Comparison of ENCODE assay signal across 17 cellular contexts in genomic region chr7:159046300-159046699, GRCh38.
DNase-seq lines count a peak whose midpoint lies in the region; ATAC-seq and TF ChIP-seq lines count a peak whose summit lies in the region.
"Had no signal": no experiment of that assay in that cellular context is flagged by ENCODE, and none has a peak within 500 bp of the region (broad histone marks: within the 10 kb centered on the region; RNA-seq: fewer than 3 reads in every experiment).

No MANE protein-coding gene starts in this region.

- peaks cover 27% of the 10 kb centered on the region for H3K4me1 Mint-ChIP-seq in activated naive CD4-positive, alpha-beta T cell treated with anti-CD3 and anti-CD28 coated beads, Interleukin-2, amount 10 ng/mL, durations not matched to agents 7 days and 5 days

- no peak overlapping the region for H3K4me3 ChIP-seq in DND-41 (ENCODE audit: low read depth in 1 of 2, low read length in 2 of 2)
- H3K4me3 ChIP-seq in RWPE2 (ENCODE audit: severe bottlenecking): no peak overlapping the region
- H3K4me3 ChIP-seq in esophagus muscularis mucosa: no peak overlapping the region
- H3K4me3 ChIP-seq in brain microvascular endothelial cell (ENCODE audit: low read depth, low read length): no peak overlapping the region
- H3K4me3 ChIP-seq: GM23248 had no signal

- in situ Hi-C loops in brain microvascular endothelial cell (cut with HindIII; ENCODE audit: low pct_ligation_motif_present, low sequenced_read_pairs): no loop called here

- H3K9me3 Mint-ChIP-seq in activated naive CD4-positive, alpha-beta T cell treated with anti-CD3 and anti-CD28 coated beads, Interleukin-2, amount 10 ng/mL, durations not matched to agents 7 days and 5 days: no peaks in the 10 kb centered on the region

- peaks cover 19% of the 10 kb centered on the region for H3K79me2 ChIP-seq in DND-41 (ENCODE audit: insufficient read depth, low read length)

- peaks cover 27% of the 10 kb centered on the region for H3K27me3 Mint-ChIP-seq in activated naive CD4-positive, alpha-beta T cell treated with anti-CD3 and anti-CD28 coated beads, Interleukin-2, amount 10 ng/mL, durations not matched to agents 7 days and 5 days

- H3K4me2 ChIP-seq in DND-41 (ENCODE audit: insufficient read depth, low read length): no peak overlapping the region

- CTCF ChIA-PET in activated naive CD4-positive, alpha-beta T cell treated with anti-CD3 and anti-CD28 coated beads, Interleukin-2, amount 10 ng/mL, durations not matched to agents 7 days and 5 days (lab: Charles Lee): no interaction called here

- H3K4me1 ChIP-seq in DND-41 (ENCODE audit: insufficient read depth, low read length): peaks cover 52% of the 10 kb centered on the region
- H3K4me1 ChIP-seq in RWPE2 (ENCODE audit: insufficient read depth, poor library complexity, severe bottlenecking): no peaks in the 10 kb centered on the region
- peaks cover 0 to 10% (median 2%) of the 10 kb centered on the region in 4 donors for H3K4me1 ChIP-seq in esophagus muscularis mucosa

- intact Hi-C loops in esophagus muscularis mucosa (cut with DNase I): no loop called here

- H3K36me3 ChIP-seq in DND-41 (ENCODE audit: insufficient read depth, low read length): peaks cover 38% of the 10 kb centered on the region
- no peaks in the 10 kb centered on the region for H3K36me3 ChIP-seq in RWPE2 (ENCODE audit: low read depth)
- H3K36me3 ChIP-seq in esophagus muscularis mucosa: peaks cover 0 to 5% (median 0%) of the 10 kb centered on the region in 4 donors
- no peaks in the 10 kb centered on the region for H3K36me3 ChIP-seq in brain microvascular endothelial cell (replicated peaks)

- no peaks in the 10 kb centered on the region for H4K20me1 ChIP-seq in DND-41 (ENCODE audit: insufficient read depth, low read length)

- no peak overlapping the region for H3K9ac ChIP-seq in DND-41 (ENCODE audit: low read depth, low read length)
- H3K9ac ChIP-seq: GM23248 had no signal

- TF ChIP-seq EP300 in esophagus muscularis mucosa (IDR thresholded peaks at IDR 0.05): no peak

- no peak overlapping the region for H3K4me3 Mint-ChIP-seq in activated naive CD4-positive, alpha-beta T cell treated with anti-CD3 and anti-CD28 coated beads, Interleukin-2, amount 10 ng/mL, durations not matched to agents 7 days and 5 days
- H3K4me3 Mint-ChIP-seq: CD4-positive, alpha-beta memory T cell had no signal

- WGBS in esophagus muscularis mucosa: 85% methylated on average over 6 of the region's 6 CpGs

- H3K27me3 ChIP-seq in DND-41 (ENCODE audit: insufficient read depth, low read length, poor library complexity) (no peaks in the 10 kb centered on the region), RWPE2 (ENCODE audit: insufficient read depth, poor library complexity, severe bottlenecking) (no peaks in the 10 kb centered on the region), esophagus muscularis mucosa (peaks cover 0 to 6% (median 0%) of the 10 kb centered on the region in 4 donors), brain microvascular endothelial cell (replicated peaks) (no peaks in the 10 kb centered on the region)

- no peak overlapping the region for H3K27ac Mint-ChIP-seq in activated naive CD4-positive, alpha-beta T cell treated with anti-CD3 and anti-CD28 coated beads, Interleukin-2, amount 10 ng/mL, durations not matched to agents 7 days and 5 days
- H3K27ac Mint-ChIP-seq: CD4-positive, alpha-beta memory T cell had no signal

- DNase-seq in activated naive CD4-positive, alpha-beta T cell treated with anti-CD3 and anti-CD28 coated beads, Interleukin-2, amount 10 ng/mL, durations not matched to agents 7 days and 5 days: peak; percentile 3
- DNase-seq in activated naive CD4-positive, alpha-beta T cell treated with anti-CD3 and anti-CD28 coated beads, Interleukin-2, amount 50 U/mL, for 16 hours: no peak
- no peak for DNase-seq in DND-41
- no peak for DNase-seq in RWPE2 (ENCODE audit: low spot score)
- peak; percentile 29 for DNase-seq in esophagus muscularis mucosa (ENCODE audit: extremely low spot score)
- DNase-seq in activated CD4-positive, alpha-beta T cell treated with anti-CD3 and anti-CD28 coated beads, Interleukin-2, amount 50 U/mL, for 48 hours: no peak
- no peak for DNase-seq in brain microvascular endothelial cell
- DNase-seq: 8988T; C1 segment of cervical spinal cord; Calu3; CD4-positive, alpha-beta memory T cell; COR-L47; DMS53; DMS79 treated with DMSO at 0.1 percent for 48 hours; GM23248; H7; HCEC 1CT had no signal

- no peak overlapping the region for H2AFZ ChIP-seq in DND-41 (ENCODE audit: low read depth, low read length)
- H2AFZ ChIP-seq: GM23248 had no signal

- no peaks in the 10 kb centered on the region for H3K36me3 Mint-ChIP-seq in activated naive CD4-positive, alpha-beta T cell treated with anti-CD3 and anti-CD28 coated beads, Interleukin-2, amount 10 ng/mL, durations not matched to agents 7 days and 5 days
- H3K36me3 Mint-ChIP-seq: CD4-positive, alpha-beta memory T cell had no signal

- H3K27ac ChIP-seq in DND-41 (ENCODE audit: low read length) (peak overlapping the region; percentile 68), RWPE2 (ENCODE audit: poor library complexity, severe bottlenecking) (no peak overlapping the region), esophagus muscularis mucosa (replicated peaks in 1 of 4) (no peak overlapping the region), brain microvascular endothelial cell (no peak overlapping the region)
- H3K27ac ChIP-seq: GM23248 had no signal

- H3K9me3 ChIP-seq in DND-41 (ENCODE audit: insufficient read depth, low read length, severe bottlenecking): peaks cover 5% of the 10 kb centered on the region
- H3K9me3 ChIP-seq in RWPE2 (ENCODE audit: severe bottlenecking): no peaks in the 10 kb centered on the region
- peaks cover 0 to 3% (median 0%) of the 10 kb centered on the region in 4 donors for H3K9me3 ChIP-seq in esophagus muscularis mucosa

- no peak for ATAC-seq in DND-41 (ENCODE audit: insufficient read depth, low read depth)
- no peak for ATAC-seq in RWPE2 (ENCODE audit: low read depth)

- TF ChIP-seq CTCF in DND-41 (IDR thresholded peaks at IDR 0.05; ENCODE audit: borderline replicate concordance, extremely low read depth, low read length, poor library complexity, severe bottlenecking) (no peak), RWPE2 (IDR thresholded peaks at IDR 0.05; ENCODE audit: poor library complexity, severe bottlenecking) (peak; percentile 5), esophagus muscularis mucosa (IDR thresholded peaks at IDR 0.05) (no peak), brain microvascular endothelial cell (IDR thresholded peaks at IDR 0.05; ENCODE audit: low read depth, low read length, missing control alignments) (no peak)

- TF ChIP-seq POLR2A in esophagus muscularis mucosa (IDR thresholded peaks at IDR 0.05; ENCODE audit: low read depth): no peak

Comparison
In these comparisons a context has a peak if more than half of its experiments do, and no peak if none do; other contexts are left out.
1. DNase-seq: peak in activated naive CD4-positive, alpha-beta T cell treated with anti-CD3 and anti-CD28 coated beads, Interleukin-2, amount 10 ng/mL, durations not matched to agents 7 days and 5 days (single experiment) and esophagus muscularis mucosa (single experiment); none in activated naive CD4-positive, alpha-beta T cell treated with anti-CD3 and anti-CD28 coated beads, Interleukin-2, amount 50 U/mL, for 16 hours (single experiment), DND-41 (single experiment), RWPE2 (single experiment), activated CD4-positive, alpha-beta T cell treated with anti-CD3 and anti-CD28 coated beads, Interleukin-2, amount 50 U/mL, for 48 hours (0 of 2) and brain microvascular endothelial cell (single experiment).